ENCODE assay signal across 8 cellular contexts in genomic region chr10:18651324-18652007, GRCh38. TPM values are rescaled to one million over a fixed set of nuclear protein-coding genes. Genes with fewer than 3 reads are reported as not detected.
A peak's percentile ranks its signal among the peaks of the same experiment; 100 is the strongest.
DNase-seq lines count a peak whose midpoint lies in the region; TF ChIP-seq lines count a peak whose summit lies in the region.

A gene with protein sequence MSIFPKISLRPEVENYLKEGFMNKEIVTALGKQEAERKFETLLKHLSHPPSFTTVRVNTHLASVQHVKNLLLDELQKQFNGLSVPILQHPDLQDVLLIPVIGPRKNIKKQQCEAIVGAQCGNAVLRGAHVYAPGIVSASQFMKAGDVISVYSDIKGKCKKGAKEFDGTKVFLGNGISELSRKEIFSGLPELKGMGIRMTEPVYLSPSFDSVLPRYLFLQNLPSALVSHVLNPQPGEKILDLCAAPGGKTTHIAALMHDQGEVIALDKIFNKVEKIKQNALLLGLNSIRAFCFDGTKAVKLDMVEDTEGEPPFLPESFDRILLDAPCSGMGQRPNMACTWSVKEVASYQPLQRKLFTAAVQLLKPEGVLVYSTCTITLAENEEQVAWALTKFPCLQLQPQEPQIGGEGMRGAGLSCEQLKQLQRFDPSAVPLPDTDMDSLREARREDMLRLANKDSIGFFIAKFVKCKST (minus strand): TSS chr10:18651587. CDS start chr10:18651203, 384 bp downstream.

- peak within 1 kb of the TSS; percentile 87 for H3K27ac Mint-ChIP-seq in nephron progenitor cell

- H3K4me1 ChIP-seq in GM23248 (ENCODE audit: insufficient read depth) (peaks cover 15% of the 10 kb centered on the region), stomach smooth muscle (ENCODE audit: control insufficient read depth, insufficient read depth, low read length) (no peaks in the 10 kb centered on the region)

- peak; percentile 88 for DNase-seq in EL
- peak; percentile 95 for DNase-seq in GM23248
- DNase-seq in LHCN-M2 (ENCODE audit: low read depth) = peak; percentile 74
- DNase-seq in activated effector memory CD4-positive, alpha-beta T cell treated with Interleukin-2 at 50 U/mL for 16 hours = peak; percentile 91
- peak; percentile 57 for DNase-seq in fibroblast of the conjunctiva (ENCODE audit: low read depth)
- DNase-seq in nephron progenitor cell = peak; percentile 88

- H3K9me2 ChIP-seq in GM23248 (ENCODE audit: insufficient read depth) = no peaks in the 10 kb centered on the region

- H3K4me1 Mint-ChIP-seq in nephron progenitor cell = peaks cover 30% of the 10 kb centered on the region

- H2AFZ ChIP-seq in GM23248 = peak within 1 kb of the TSS; percentile 95

- H3K27me3 Mint-ChIP-seq in nephron progenitor cell (ENCODE audit: low read depth, poor library complexity) = peaks cover 7% of the 10 kb centered on the region

- no peak for TF ChIP-seq CTCF in nephron progenitor cell (IDR thresholded peaks at IDR 0.05)

- in situ Hi-C loops in GM23248 (cut with MboI) = no loop called here

- H3K4me2 ChIP-seq in GM23248 (ENCODE audit: unreplicated experiment) = peak within 1 kb of the TSS; percentile 98

- H3K4me3 Mint-ChIP-seq in nephron progenitor cell = peak within 1 kb of the TSS; percentile 98

- H3K9me3 ChIP-seq in GM23248 (ENCODE audit: low read depth) = no peaks in the 10 kb centered on the region
- no peaks in the 10 kb centered on the region for H3K9me3 ChIP-seq in stomach smooth muscle (ENCODE audit: control insufficient read depth in 2 of 2, low read length in 2 of 2)

- H3F3A ChIP-seq in GM23248 (ENCODE audit: insufficient read depth) = 0 out of 2 replicates have a peak, but pooled peaks cover 3% of the 10 kb centered on the region

- peak within 1 kb of the TSS; percentile 90 for H3K9ac ChIP-seq in GM23248
- peak within 1 kb of the TSS; percentile 75 to 90 for H3K9ac ChIP-seq in stomach smooth muscle (ENCODE audit: low read length in 2 of 2)

- H3K27me3 ChIP-seq in GM23248 (replicated peaks; ENCODE audit: insufficient read depth) (no peaks in the 10 kb centered on the region), stomach smooth muscle (ENCODE audit: control insufficient read depth in 1 of 2, insufficient read depth in 2 of 2, low read length in 2 of 2) (no peaks in the 10 kb centered on the region)

- no peaks in the 10 kb centered on the region for H3K9me3 Mint-ChIP-seq in nephron progenitor cell

- peaks cover 24% of the 10 kb centered on the region for H3K79me2 ChIP-seq in GM23248 (ENCODE audit: insufficient read depth)

- no peaks in the 10 kb centered on the region for H4K20me1 ChIP-seq in GM23248 (ENCODE audit: insufficient read depth)

- H3K27ac ChIP-seq in GM23248 (peak within 1 kb of the TSS; percentile 78), stomach smooth muscle (ENCODE audit: low read length) (peak within 1 kb of the TSS; percentile 84)

- H3K4me3 ChIP-seq in GM23248 (peak within 1 kb of the TSS; percentile 98), stomach smooth muscle (ENCODE audit: low read length in 2 of 2) (peak within 1 kb of the TSS; percentile 91 to 92)

- H3K36me3 ChIP-seq in GM23248 (ENCODE audit: low read depth) (no peaks in the 10 kb centered on the region), stomach smooth muscle (ENCODE audit: control insufficient read depth in 2 of 2, insufficient read depth in 2 of 2, low read length in 2 of 2) (peaks cover 0 to 2% of the 10 kb centered on the region in 2 donors)

- peaks cover 4% of the 10 kb centered on the region for H3K36me3 Mint-ChIP-seq in nephron progenitor cell (ENCODE audit: low read depth)

- 1% methylated on average over 38 to 39 of the region's 39 CpGs for WGBS in GM23248 (ENCODE audit: low coverage in 1 of 2, low lambda C conversion rate in 2 of 2, missing lambda C conversion rate in 2 of 2), 2 experiments

- TF ChIP-seq POLR2A in Raji (IDR thresholded peaks at IDR 0.05; ENCODE audit: insufficient read depth, low read depth, low read length) = peak; percentile 95

RNA-seq across cellular contexts. Expression of the gene that starts here (rescaled TPM):
- 4.1 and 6.1 TPM in 2 replicates for total RNA-seq in GM23248 (2014; rRNA removed; shearing (Covaris generic))
- polyA plus RNA-seq in GM23248 (2016; fragmentation: Nextera tagmentation; extraction: Ambion mirVana) = 5.4 and 5.7 TPM in 2 replicates
- total RNA-seq in LHCN-M2 (2014; rRNA removed) = 7.2 and 9.3 TPM in 2 replicates
- polyA plus RNA-seq in LHCN-M2 (2012) = 2.0 TPM

Comparison
In these comparisons a context has a peak if more than half of its experiments do, and no peak if none do; other contexts are left out.
1. Peak in every context shown above with its lines: DNase-seq, H3K4me3 ChIP-seq and H3K27ac ChIP-seq.